19 cellular contexts compared by ENCODE assay signal in genomic region chr15:96703794-96704550, GRCh38.
"Had no signal": no experiment of that assay in that cellular context is flagged by ENCODE, and none has a peak within 500 bp of the region (broad histone marks: within the 10 kb centered on the region; RNA-seq: fewer than 3 reads in every experiment).

No MANE protein-coding gene starts in this region.

- H3K4me3 ChIP-seq: body of pancreas, lower lobe of right lung, pancreas, thyroid gland, vagina had no signal

- H3K9me3 ChIP-seq: body of pancreas, lower lobe of right lung, pancreas, thyroid gland, vagina had no signal

- H3K27ac ChIP-seq: body of pancreas, lower lobe of right lung, pancreas, thyroid gland, vagina had no signal

- H3K4me1 ChIP-seq: body of pancreas, lower lobe of right lung, pancreas, vagina had no signal

- FAIRE-seq: colon, pancreas had no signal

- H3K36me3 ChIP-seq: lower lobe of right lung, pancreas, thyroid gland, vagina had no signal

- DNase-seq: activated CD4-positive, alpha-beta T cell treated with anti-CD3 and anti-CD28 coated beads, Interleukin-2, amount 10 ng/mL, durations not matched to agents 24 days and 14 days; activated CD4-positive, CD25-positive, alpha-beta regulatory T cell; activated CD8-positive, alpha-beta memory T cell treated with anti-CD3 and anti-CD28 coated beads, Interleukin-2, amount 50 U/mL, for 48 hours; activated gamma-delta T cell; activated T-cell treated with anti-CD3 and anti-CD28 coated beads, Interleukin-2, amount 50 U/mL, for 72 hours; amniotic stem cell; body of pancreas; caudate nucleus; glutamatergic neuron; hypothalamus; left cardiac atrium; lower lobe of right lung; pancreas; stimulated activated CD4-positive, alpha-beta T cell treated with anti-CD3 and anti-CD28 coated beads, Interleukin-2, amount 100 ng/mL, for 48 hours; thyroid gland had no signal

- ATAC-seq: activated T-cell treated with anti-CD3 and anti-CD28 coated beads, Interleukin-2, amount 50 U/mL, for 72 hours; body of pancreas; esophagus mucosa; left cardiac atrium; lower lobe of right lung; pancreas; stimulated activated memory B cell treated with anti-CD40 and anti-IgM and Interleukin-4, amounts not matched to agents 10 μg/mL and 1 μg/mL and 100 μg/mL, for 72 hours had no signal

- H3K27me3 ChIP-seq: body of pancreas, thyroid gland, vagina had no signal
